Comparison of ENCODE assay signal across 1 cellular context in the genomic region with DNA sequence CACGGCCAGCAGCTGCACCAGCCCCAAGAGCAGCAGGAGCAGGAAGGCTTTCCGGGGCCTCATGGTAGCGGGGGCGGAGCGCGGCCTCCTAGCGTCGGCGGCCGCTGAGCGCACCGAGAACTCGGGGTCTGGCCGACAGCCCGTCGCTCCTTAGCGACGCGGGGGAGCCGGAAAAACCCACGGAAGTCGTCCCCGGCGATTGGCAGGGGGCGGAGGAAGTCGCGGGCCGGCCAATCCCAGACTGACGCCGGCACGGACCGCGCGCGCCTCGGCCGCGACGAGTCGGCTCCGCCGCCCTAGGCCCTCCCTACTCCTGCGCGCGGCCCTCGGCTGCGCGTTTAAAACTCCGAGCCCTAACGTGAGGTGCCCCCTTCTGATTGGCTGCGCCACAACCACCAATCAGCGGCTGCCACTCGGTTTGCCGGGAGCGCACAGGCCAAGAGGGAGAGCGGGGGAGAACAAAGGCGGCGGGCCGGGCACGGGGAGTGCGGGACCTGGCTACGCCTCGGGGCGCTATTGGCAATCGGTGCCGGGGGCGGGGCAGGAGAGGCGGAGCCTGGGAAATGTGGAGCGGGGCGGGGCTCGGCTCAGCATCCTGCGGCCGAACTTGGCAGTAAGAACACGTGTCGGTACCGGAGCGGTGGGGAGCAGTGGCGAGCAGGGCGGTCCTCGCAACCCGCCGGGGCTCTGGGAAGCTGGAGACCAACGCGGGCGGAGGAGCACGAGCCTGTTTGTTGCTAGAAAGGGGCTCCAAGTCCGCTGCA.
A peak's percentile ranks its signal among the peaks of the same experiment; 100 is the strongest.
TF ChIP-seq lines count a peak whose summit lies in the region.

A gene with protein sequence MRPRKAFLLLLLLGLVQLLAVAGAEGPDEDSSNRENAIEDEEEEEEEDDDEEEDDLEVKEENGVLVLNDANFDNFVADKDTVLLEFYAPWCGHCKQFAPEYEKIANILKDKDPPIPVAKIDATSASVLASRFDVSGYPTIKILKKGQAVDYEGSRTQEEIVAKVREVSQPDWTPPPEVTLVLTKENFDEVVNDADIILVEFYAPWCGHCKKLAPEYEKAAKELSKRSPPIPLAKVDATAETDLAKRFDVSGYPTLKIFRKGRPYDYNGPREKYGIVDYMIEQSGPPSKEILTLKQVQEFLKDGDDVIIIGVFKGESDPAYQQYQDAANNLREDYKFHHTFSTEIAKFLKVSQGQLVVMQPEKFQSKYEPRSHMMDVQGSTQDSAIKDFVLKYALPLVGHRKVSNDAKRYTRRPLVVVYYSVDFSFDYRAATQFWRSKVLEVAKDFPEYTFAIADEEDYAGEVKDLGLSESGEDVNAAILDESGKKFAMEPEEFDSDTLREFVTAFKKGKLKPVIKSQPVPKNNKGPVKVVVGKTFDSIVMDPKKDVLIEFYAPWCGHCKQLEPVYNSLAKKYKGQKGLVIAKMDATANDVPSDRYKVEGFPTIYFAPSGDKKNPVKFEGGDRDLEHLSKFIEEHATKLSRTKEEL (minus strand): TSS at position 160 of the 764 bp plus-strand sequence. CDS start 97 bp downstream, at position 63.

TF ChIP-seq in HepG2, 621 proteins besides CTCF, POLR2A, EP300 and RAD21 (continued from another document and continues in another):
- TF ChIP-seq, protein P1, sequence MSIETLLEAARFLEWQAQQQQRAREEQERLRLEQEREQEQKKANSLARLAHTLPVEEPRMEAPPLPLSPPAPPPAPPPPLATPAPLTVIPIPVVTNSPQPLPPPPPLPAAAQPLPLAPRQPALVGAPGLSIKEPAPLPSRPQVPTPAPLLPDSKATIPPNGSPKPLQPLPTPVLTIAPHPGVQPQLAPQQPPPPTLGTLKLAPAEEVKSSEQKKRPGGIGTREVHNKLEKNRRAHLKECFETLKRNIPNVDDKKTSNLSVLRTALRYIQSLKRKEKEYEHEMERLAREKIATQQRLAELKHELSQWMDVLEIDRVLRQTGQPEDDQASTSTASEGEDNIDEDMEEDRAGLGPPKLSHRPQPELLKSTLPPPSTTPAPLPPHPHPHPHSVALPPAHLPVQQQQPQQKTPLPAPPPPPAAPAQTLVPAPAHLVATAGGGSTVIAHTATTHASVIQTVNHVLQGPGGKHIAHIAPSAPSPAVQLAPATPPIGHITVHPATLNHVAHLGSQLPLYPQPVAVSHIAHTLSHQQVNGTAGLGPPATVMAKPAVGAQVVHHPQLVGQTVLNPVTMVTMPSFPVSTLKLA (IDR thresholded peaks at IDR 0.05): peak; percentile 70; the same call in 1 of the 2 replicates
- TF ChIP-seq, protein P2, sequence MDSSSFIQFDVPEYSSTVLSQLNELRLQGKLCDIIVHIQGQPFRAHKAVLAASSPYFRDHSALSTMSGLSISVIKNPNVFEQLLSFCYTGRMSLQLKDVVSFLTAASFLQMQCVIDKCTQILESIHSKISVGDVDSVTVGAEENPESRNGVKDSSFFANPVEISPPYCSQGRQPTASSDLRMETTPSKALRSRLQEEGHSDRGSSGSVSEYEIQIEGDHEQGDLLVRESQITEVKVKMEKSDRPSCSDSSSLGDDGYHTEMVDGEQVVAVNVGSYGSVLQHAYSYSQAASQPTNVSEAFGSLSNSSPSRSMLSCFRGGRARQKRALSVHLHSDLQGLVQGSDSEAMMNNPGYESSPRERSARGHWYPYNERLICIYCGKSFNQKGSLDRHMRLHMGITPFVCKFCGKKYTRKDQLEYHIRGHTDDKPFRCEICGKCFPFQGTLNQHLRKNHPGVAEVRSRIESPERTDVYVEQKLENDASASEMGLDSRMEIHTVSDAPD (CRISPR knock-in tag; IDR thresholded peaks at IDR 0.05): peak; percentile 90
- TF ChIP-seq ZFP62 (CRISPR knock-in tag; IDR thresholded peaks at IDR 0.05) (no peak), ASH2L (IDR thresholded peaks at IDR 0.05; ENCODE audit: insufficient read length, low read depth, low read length) (peak; percentile 91), ONECUT2 (CRISPR knock-in tag; IDR thresholded peaks at IDR 0.05) (no peak), RFX5 (IDR thresholded peaks at IDR 0.05; ENCODE audit: low read depth, low read length) (peak; percentile 55; the same call in 1 of the 2 replicates), HDAC2 (CRISPR knock-in tag; IDR thresholded peaks at IDR 0.05) (peak; percentile 67), ZNF337 (CRISPR knock-in tag; IDR thresholded peaks at IDR 0.05; ENCODE audit: borderline replicate concordance, low read depth) (0 out of 2 replicates have a peak, but pooled peaks have one; percentile 36), ZNF468 (CRISPR knock-in tag; IDR thresholded peaks at IDR 0.05) (no peak), ELF1 (CRISPR knock-in tag; IDR thresholded peaks at IDR 0.05) (peak; percentile 56), ZNF121 (CRISPR knock-in tag; IDR thresholded peaks at IDR 0.05) (peak; percentile 55; the same call in 1 of the 2 replicates), YEATS4 (CRISPR knock-in tag; IDR thresholded peaks at IDR 0.05; ENCODE audit: borderline replicate concordance) (peak; percentile 78), PPARG (CRISPR knock-in tag; conservative IDR thresholded peaks at IDR 0.05) (no peak), AGO1 (IDR thresholded peaks at IDR 0.05; ENCODE audit: low read depth, low read length, poor library complexity, severe bottlenecking) (no peak), EED (CRISPR knock-in tag; IDR thresholded peaks at IDR 0.05) (peak; percentile 82; the same call in 1 of the 2 replicates), KDM1A (CRISPR knock-in tag; IDR thresholded peaks at IDR 0.05) (no peak), MIXL1 (CRISPR knock-in tag; IDR thresholded peaks at IDR 0.05) (0 out of 2 replicates have a peak, but pooled peaks have one; percentile 12), ZNF160 (CRISPR knock-in tag; IDR thresholded peaks at IDR 0.05) (0 out of 2 replicates have a peak, but pooled peaks have one; percentile 30), RNF2 (conservative IDR thresholded peaks at IDR 0.05; ENCODE audit: low read depth) (0 out of 2 replicates have a peak, but pooled peaks have one; percentile 62), ZNF382 (CRISPR knock-in tag; IDR thresholded peaks at IDR 0.05; ENCODE audit: borderline replicate concordance) (no peak), SMYD3 (CRISPR knock-in tag; IDR thresholded peaks at IDR 0.05) (peak; percentile 77; the same call in 1 of the 2 replicates), MYNN (CRISPR knock-in tag; IDR thresholded peaks at IDR 0.05; ENCODE audit: low read depth) (no peak), NR3C1 (CRISPR knock-in tag; IDR thresholded peaks at IDR 0.05) (no peak), CREB1 (IDR thresholded peaks at IDR 0.05) (peak; percentile 70), CREB1 (CRISPR knock-in tag; IDR thresholded peaks at IDR 0.05) (peak; percentile 87), KLF11 (CRISPR knock-in tag; IDR thresholded peaks at IDR 0.05) (no peak), TAF1 (CRISPR knock-in tag; IDR thresholded peaks at IDR 0.05) (peak; percentile 87), NAIF1 (CRISPR knock-in tag; IDR thresholded peaks at IDR 0.05; ENCODE audit: borderline replicate concordance) (peak; percentile 20; the same call in 1 of the 2 replicates), POLR2AphosphoS5 (IDR thresholded peaks at IDR 0.05; ENCODE audit: low read depth, low read length) (peak; percentile 68), ESRRA (CRISPR knock-in tag; IDR thresholded peaks at IDR 0.05; ENCODE audit: low read depth) (peak; percentile 12; the same call in 1 of the 2 replicates), MAFK (conservative IDR thresholded peaks at IDR 0.05 in 1 of 2, IDR thresholded peaks at IDR 0.05 in 1 of 2; ENCODE audit: low read length in 2 of 2) (no peak), POLR2G (IDR thresholded peaks at IDR 0.05; ENCODE audit: low read depth, low read length) (peak; percentile 91), ZNF224 (CRISPR knock-in tag; IDR thresholded peaks at IDR 0.05) (peak; percentile 92; the same call in 1 of the 2 replicates), U2AF2 (IDR thresholded peaks at IDR 0.05; ENCODE audit: low read depth, low read length) (no peak), ZSCAN9 (CRISPR knock-in tag; IDR thresholded peaks at IDR 0.05; ENCODE audit: borderline replicate concordance) (peak; percentile 18; the same call in 1 of the 2 replicates), ZSCAN25 (CRISPR knock-in tag; IDR thresholded peaks at IDR 0.05) (0 out of 2 replicates have a peak, but pooled peaks have one; percentile 33), ZNF567 (CRISPR knock-in tag; IDR thresholded peaks at IDR 0.05; ENCODE audit: borderline replicate concordance) (peak; percentile 24; the same call in 1 of the 2 replicates), SNAPC2 (CRISPR knock-in tag; IDR thresholded peaks at IDR 0.05) (peak; percentile 71), ZNF75D (CRISPR knock-in tag; IDR thresholded peaks at IDR 0.05; ENCODE audit: borderline replicate concordance) (no peak), THYN1 (CRISPR knock-in tag; IDR thresholded peaks at IDR 0.05; ENCODE audit: borderline replicate concordance, low read depth) (0 out of 2 replicates have a peak, but pooled peaks have one; percentile 60), ZFYVE20 (CRISPR knock-in tag; IDR thresholded peaks at IDR 0.05; ENCODE audit: borderline replicate concordance, low read depth) (0 out of 2 replicates have a peak, but pooled peaks have one; percentile 68)
- TF ChIP-seq, protein P3, sequence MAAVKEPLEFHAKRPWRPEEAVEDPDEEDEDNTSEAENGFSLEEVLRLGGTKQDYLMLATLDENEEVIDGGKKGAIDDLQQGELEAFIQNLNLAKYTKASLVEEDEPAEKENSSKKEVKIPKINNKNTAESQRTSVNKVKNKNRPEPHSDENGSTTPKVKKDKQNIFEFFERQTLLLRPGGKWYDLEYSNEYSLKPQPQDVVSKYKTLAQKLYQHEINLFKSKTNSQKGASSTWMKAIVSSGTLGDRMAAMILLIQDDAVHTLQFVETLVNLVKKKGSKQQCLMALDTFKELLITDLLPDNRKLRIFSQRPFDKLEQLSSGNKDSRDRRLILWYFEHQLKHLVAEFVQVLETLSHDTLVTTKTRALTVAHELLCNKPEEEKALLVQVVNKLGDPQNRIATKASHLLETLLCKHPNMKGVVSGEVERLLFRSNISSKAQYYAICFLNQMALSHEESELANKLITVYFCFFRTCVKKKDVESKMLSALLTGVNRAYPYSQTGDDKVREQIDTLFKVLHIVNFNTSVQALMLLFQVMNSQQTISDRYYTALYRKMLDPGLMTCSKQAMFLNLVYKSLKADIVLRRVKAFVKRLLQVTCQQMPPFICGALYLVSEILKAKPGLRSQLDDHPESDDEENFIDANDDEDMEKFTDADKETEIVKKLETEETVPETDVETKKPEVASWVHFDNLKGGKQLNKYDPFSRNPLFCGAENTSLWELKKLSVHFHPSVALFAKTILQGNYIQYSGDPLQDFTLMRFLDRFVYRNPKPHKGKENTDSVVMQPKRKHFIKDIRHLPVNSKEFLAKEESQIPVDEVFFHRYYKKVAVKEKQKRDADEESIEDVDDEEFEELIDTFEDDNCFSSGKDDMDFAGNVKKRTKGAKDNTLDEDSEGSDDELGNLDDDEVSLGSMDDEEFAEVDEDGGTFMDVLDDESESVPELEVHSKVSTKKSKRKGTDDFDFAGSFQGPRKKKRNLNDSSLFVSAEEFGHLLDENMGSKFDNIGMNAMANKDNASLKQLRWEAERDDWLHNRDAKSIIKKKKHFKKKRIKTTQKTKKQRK (IDR thresholded peaks at IDR 0.05; ENCODE audit: low read length): no peak
- TF ChIP-seq, protein P4, sequence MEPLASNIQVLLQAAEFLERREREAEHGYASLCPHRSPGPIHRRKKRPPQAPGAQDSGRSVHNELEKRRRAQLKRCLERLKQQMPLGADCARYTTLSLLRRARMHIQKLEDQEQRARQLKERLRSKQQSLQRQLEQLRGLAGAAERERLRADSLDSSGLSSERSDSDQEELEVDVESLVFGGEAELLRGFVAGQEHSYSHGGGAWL (CRISPR knock-in tag; IDR thresholded peaks at IDR 0.05): peak; percentile 58; the same call in 1 of the 2 replicates
- TF ChIP-seq, protein P5, sequence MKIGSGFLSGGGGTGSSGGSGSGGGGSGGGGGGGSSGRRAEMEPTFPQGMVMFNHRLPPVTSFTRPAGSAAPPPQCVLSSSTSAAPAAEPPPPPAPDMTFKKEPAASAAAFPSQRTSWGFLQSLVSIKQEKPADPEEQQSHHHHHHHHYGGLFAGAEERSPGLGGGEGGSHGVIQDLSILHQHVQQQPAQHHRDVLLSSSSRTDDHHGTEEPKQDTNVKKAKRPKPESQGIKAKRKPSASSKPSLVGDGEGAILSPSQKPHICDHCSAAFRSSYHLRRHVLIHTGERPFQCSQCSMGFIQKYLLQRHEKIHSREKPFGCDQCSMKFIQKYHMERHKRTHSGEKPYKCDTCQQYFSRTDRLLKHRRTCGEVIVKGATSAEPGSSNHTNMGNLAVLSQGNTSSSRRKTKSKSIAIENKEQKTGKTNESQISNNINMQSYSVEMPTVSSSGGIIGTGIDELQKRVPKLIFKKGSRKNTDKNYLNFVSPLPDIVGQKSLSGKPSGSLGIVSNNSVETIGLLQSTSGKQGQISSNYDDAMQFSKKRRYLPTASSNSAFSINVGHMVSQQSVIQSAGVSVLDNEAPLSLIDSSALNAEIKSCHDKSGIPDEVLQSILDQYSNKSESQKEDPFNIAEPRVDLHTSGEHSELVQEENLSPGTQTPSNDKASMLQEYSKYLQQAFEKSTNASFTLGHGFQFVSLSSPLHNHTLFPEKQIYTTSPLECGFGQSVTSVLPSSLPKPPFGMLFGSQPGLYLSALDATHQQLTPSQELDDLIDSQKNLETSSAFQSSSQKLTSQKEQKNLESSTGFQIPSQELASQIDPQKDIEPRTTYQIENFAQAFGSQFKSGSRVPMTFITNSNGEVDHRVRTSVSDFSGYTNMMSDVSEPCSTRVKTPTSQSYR (CRISPR knock-in tag; IDR thresholded peaks at IDR 0.05; ENCODE audit: borderline replicate concordance): peak; percentile 14; the same call in 1 of the 2 replicates
- TF ChIP-seq, protein P6, sequence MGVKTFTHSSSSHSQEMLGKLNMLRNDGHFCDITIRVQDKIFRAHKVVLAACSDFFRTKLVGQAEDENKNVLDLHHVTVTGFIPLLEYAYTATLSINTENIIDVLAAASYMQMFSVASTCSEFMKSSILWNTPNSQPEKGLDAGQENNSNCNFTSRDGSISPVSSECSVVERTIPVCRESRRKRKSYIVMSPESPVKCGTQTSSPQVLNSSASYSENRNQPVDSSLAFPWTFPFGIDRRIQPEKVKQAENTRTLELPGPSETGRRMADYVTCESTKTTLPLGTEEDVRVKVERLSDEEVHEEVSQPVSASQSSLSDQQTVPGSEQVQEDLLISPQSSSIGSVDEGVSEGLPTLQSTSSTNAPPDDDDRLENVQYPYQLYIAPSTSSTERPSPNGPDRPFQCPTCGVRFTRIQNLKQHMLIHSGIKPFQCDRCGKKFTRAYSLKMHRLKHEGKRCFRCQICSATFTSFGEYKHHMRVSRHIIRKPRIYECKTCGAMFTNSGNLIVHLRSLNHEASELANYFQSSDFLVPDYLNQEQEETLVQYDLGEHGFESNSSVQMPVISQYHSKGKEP (CRISPR knock-in tag; IDR thresholded peaks at IDR 0.05): no peak
- TF ChIP-seq, protein P7, sequence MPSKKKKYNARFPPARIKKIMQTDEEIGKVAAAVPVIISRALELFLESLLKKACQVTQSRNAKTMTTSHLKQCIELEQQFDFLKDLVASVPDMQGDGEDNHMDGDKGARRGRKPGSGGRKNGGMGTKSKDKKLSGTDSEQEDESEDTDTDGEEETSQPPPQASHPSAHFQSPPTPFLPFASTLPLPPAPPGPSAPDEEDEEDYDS (CRISPR knock-in tag; IDR thresholded peaks at IDR 0.05): peak; percentile 96
- TF ChIP-seq, protein P8, sequence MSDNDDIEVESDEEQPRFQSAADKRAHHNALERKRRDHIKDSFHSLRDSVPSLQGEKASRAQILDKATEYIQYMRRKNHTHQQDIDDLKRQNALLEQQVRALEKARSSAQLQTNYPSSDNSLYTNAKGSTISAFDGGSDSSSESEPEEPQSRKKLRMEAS (IDR thresholded peaks at IDR 0.05): peak; percentile 97
